ENCODE assay signal across 8 cellular contexts in genomic region chr14:50943261-50943942, GRCh38. TPM values are rescaled to one million over a fixed set of nuclear protein-coding genes. Genes with fewer than 3 reads are reported as not detected.
DNase-seq lines count a peak whose midpoint lies in the region; ATAC-seq, FAIRE-seq and TF ChIP-seq lines count a peak whose summit lies in the region.

No MANE protein-coding gene starts in this region.

- no peaks in the 10 kb centered on the region for H3K9me3 ChIP-seq in gastrocnemius medialis

- no peak for TF ChIP-seq CTCF in gastrocnemius medialis (IDR thresholded peaks at IDR 0.05 in 4 of 5, conservative IDR thresholded peaks at IDR 0.05 in 1 of 5)

- H3K4me1 Mint-ChIP-seq in activated naive CD8-positive, alpha-beta T cell treated with anti-CD3 and anti-CD28 coated beads for 36 hours = peaks cover 7% of the 10 kb centered on the region

- peaks cover 51% of the 10 kb centered on the region for H3K27me3 Mint-ChIP-seq in activated naive CD8-positive, alpha-beta T cell treated with anti-CD3 and anti-CD28 coated beads for 36 hours

- TF ChIP-seq POLR2A in gastrocnemius medialis (IDR thresholded peaks at IDR 0.05) = no peak

- ATAC-seq in gastrocnemius medialis (peak; percentile 17 to 42), HG03565 (IDR thresholded peaks at IDR 0.05; ENCODE audit: unreplicated experiment) (no peak), GM21529 (IDR thresholded peaks at IDR 0.05; ENCODE audit: unreplicated experiment) (no peak)

- peak overlapping the region; percentile 33 to 69 (median 59) for H3K27ac ChIP-seq in gastrocnemius medialis

- no peak for FAIRE-seq in HTR-8/SVneo (lab: Jason Lieb, UNC)

- intact Hi-C loops in gastrocnemius medialis (cut with DNase I; ENCODE audit: low total_unique reads) = loop anchor here (10.0 kb wide), 1 partner anchor 841 kb away; no protein-coding TSS in a partner anchor

- H3K27ac Mint-ChIP-seq in activated naive CD8-positive, alpha-beta T cell treated with anti-CD3 and anti-CD28 coated beads for 36 hours = no peak overlapping the region

- H3K27me3 ChIP-seq in gastrocnemius medialis = peaks cover 0 to 8% (median 3%) of the 10 kb centered on the region in 3 donors

- DNase-seq in AG08396 (ENCODE audit: low spot score) = peak; percentile 39
- DNase-seq in HTR-8/SVneo (ENCODE audit: insufficient read length, low spot score) = peak; percentile 66
- no peak for DNase-seq in activated naive CD8-positive, alpha-beta T cell treated with anti-CD3 and anti-CD28 coated beads for 36 hours
- peak in 1 of 2 donors; percentile 34 for DNase-seq in gastrocnemius medialis
- no peak for DNase-seq in Ammon's horn (ENCODE audit: low spot score)

- peaks cover 1% of the 10 kb centered on the region for H3K36me3 Mint-ChIP-seq in activated naive CD8-positive, alpha-beta T cell treated with anti-CD3 and anti-CD28 coated beads for 36 hours

- H3K36me3 ChIP-seq in gastrocnemius medialis = no peaks in the 10 kb centered on the region

- peak overlapping the region; percentile 65 for H3K4me3 Mint-ChIP-seq in activated naive CD8-positive, alpha-beta T cell treated with anti-CD3 and anti-CD28 coated beads for 36 hours

- in situ Hi-C loops in gastrocnemius medialis (cut with MboI; ENCODE audit: low sequenced_read_pairs in 4 of 4) = no loop called here

- H3K4me3 ChIP-seq in iPS-11a (ENCODE audit: low read depth, low read length) (peak overlapping the region; percentile 82), gastrocnemius medialis (peak overlapping the region; percentile 67 to 94 (median 80))

- H3K4me1 ChIP-seq in gastrocnemius medialis = peaks cover 4 to 7% of the 10 kb centered on the region in 2 donors

- H3K9me3 Mint-ChIP-seq in activated naive CD8-positive, alpha-beta T cell treated with anti-CD3 and anti-CD28 coated beads for 36 hours = no peaks in the 10 kb centered on the region

RNA-seq across cellular contexts. Expression of gene PYGL, which starts 0.9 kb away (rescaled TPM):
- 1 to 10 TPM; 2.3 to 2.5 TPM for total RNA-seq in activated naive CD8-positive, alpha-beta T cell treated with anti-CD3 and anti-CD28 coated beads for 36 hours
- total RNA-seq in gastrocnemius medialis = 1 to 10 TPM; 4.8 to 8.6 (median 6.4) TPM

Comparison
In these comparisons a context has a peak if more than half of its experiments do, and no peak if none do; other contexts are left out.
1. DNase-seq: peak in AG08396 (single experiment) and HTR-8/SVneo (single experiment); none in activated naive CD8-positive, alpha-beta T cell treated with anti-CD3 and anti-CD28 coated beads for 36 hours (single experiment) and Ammon's horn (single experiment).
2. ATAC-seq: peak in gastrocnemius medialis (2 of 2); none in HG03565 (single experiment) and GM21529 (single experiment).